ENCODE assay signal across 7 cellular contexts in the genomic region with DNA sequence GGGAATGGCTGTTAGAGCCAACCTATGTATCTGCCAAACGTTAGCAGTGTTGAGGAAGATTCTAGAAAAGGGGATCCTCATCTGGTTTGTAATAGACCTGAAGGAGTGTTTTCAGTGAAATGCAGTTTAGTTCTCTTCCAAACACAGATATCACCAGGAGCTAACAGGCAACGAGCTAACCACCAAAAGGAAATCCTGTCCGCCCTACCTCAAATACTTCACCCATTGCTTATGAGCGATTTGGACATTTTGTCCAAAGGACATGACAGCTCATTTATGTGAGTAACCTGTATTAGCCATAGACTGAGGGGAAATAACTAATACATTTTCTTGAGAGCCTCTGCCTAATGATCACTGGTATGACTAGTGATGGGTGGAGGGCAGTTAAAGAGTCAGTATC. TPM values are rescaled to one million over a fixed set of nuclear protein-coding genes. Genes with fewer than 3 reads are reported as not detected.
A peak's percentile ranks its signal among the peaks of the same experiment; 100 is the strongest.
DNase-seq lines count a peak whose midpoint lies in the region; ATAC-seq and TF ChIP-seq lines count a peak whose summit lies in the region.

No MANE protein-coding gene starts in this region.

- H3K4me2 ChIP-seq in SU-DHL-6 (ENCODE audit: low read depth, low read length, poor library complexity, severe bottlenecking) (peak overlapping the region; percentile 56), fibroblast of lung (ENCODE audit: extremely low read depth, insufficient read depth, low read length) (peak overlapping the region; percentile 78)

- H3K9me2 ChIP-seq in SU-DHL-6 (replicated peaks; ENCODE audit: insufficient read depth, low read length) = no peaks in the 10 kb centered on the region

- H3K9ac ChIP-seq in SU-DHL-6 (ENCODE audit: low read length) (peak overlapping the region; percentile 23), fibroblast of lung (ENCODE audit: insufficient read depth, low read length) (peak overlapping the region; percentile 51), rectal smooth muscle tissue (ENCODE audit: low read length) (no peak overlapping the region)

- no peaks in the 10 kb centered on the region for H3K79me2 ChIP-seq in SU-DHL-6 (ENCODE audit: insufficient read depth, low read length)
- H3K79me2 ChIP-seq in fibroblast of lung (ENCODE audit: control insufficient read depth, insufficient read depth, low read length) = no peaks in the 10 kb centered on the region

- TF ChIP-seq CTCF in HEK293 (tag by site-specific recombination; IDR thresholded peaks at IDR 0.05) (no peak), SU-DHL-6 (IDR thresholded peaks at IDR 0.05; ENCODE audit: insufficient read depth, low read length, poor library complexity, severe bottlenecking) (no peak), fibroblast of lung (conservative IDR thresholded peaks at IDR 0.05 in 1 of 2, IDR thresholded peaks at IDR 0.05 in 1 of 2; ENCODE audit: low read depth in 1 of 2, low read length in 2 of 2) (no peak)

- H3F3A ChIP-seq in SU-DHL-6 (ENCODE audit: insufficient read depth) = no peaks in the 10 kb centered on the region

- H2AFZ ChIP-seq in SU-DHL-6 (ENCODE audit: low read depth, low read length, severe bottlenecking) (peak overlapping the region; percentile 70), fibroblast of lung (ENCODE audit: low read length) (no peak overlapping the region)

- H3K4me3 ChIP-seq in HEK293 (ENCODE audit: low read depth, low read length) = peak overlapping the region; percentile 62
- peak overlapping the region; percentile 48 for H3K4me3 ChIP-seq in SU-DHL-6 (ENCODE audit: insufficient read depth, low read length, poor library complexity, severe bottlenecking)
- peak overlapping the region; percentile 14 to 62 (median 39) for H3K4me3 ChIP-seq in fibroblast of lung (replicated peaks in 1 of 4; ENCODE audit: control extremely low read depth in 1 of 4, insufficient read depth in 1 of 4, low read depth in 3 of 4, low read length in 4 of 4)
- H3K4me3 ChIP-seq in rectal smooth muscle tissue (ENCODE audit: low read length) = peak overlapping the region; percentile 70

- CTCF ChIA-PET in HEK293 (lab: Yijun Ruan, JAX) = interaction anchor here (0.5 to 2.9 kb wide), 6 partner anchors 14 to 339 kb away, joined by 3 to 16 read pairs (median 6); no protein-coding TSS in a partner anchor

- POLR2A ChIA-PET in HEK293 (lab: Yijun Ruan, JAX) = interaction anchor here (1.8 to 2.9 kb wide), 3 partner anchors 9 to 41 kb away, joined by 6 to 19 read pairs (median 17); partner anchors contain the start of gene CD59

- H3K9me3 ChIP-seq in HEK293 (ENCODE audit: control insufficient read depth, insufficient read depth, low read depth, low read length) (no peaks in the 10 kb centered on the region), SU-DHL-6 (ENCODE audit: insufficient read depth, low read length) (no peaks in the 10 kb centered on the region), fibroblast of lung (ENCODE audit: control insufficient read depth, insufficient read depth, low read depth, low read length) (no peaks in the 10 kb centered on the region)

- H3K36me3 ChIP-seq in HEK293 (ENCODE audit: control insufficient read depth in 2 of 2, insufficient read depth in 1 of 2, low read length in 2 of 2) (peaks cover 0 to 11% of the 10 kb centered on the region in 2 experiments; a peak in 1 of 3 replicates), SU-DHL-6 (ENCODE audit: low read length) (no peaks in the 10 kb centered on the region), fibroblast of lung (ENCODE audit: control insufficient read depth, insufficient read depth, low read length) (peaks cover 2% of the 10 kb centered on the region), rectal smooth muscle tissue (ENCODE audit: control insufficient read depth, insufficient read depth, low read length) (no peaks in the 10 kb centered on the region)

- ATAC-seq in GM18873 (IDR thresholded peaks at IDR 0.05; ENCODE audit: low FRiP score, unreplicated experiment) (no peak), GM21367 (IDR thresholded peaks at IDR 0.05; ENCODE audit: unreplicated experiment) (no peak)

- H3K27ac ChIP-seq in HEK293 (ENCODE audit: extremely low read depth, low read depth, low read length) (no peak overlapping the region), SU-DHL-6 (ENCODE audit: low read depth, low read length) (no peak overlapping the region), fibroblast of lung (ENCODE audit: insufficient read depth, low read length) (peak overlapping the region; percentile 80), rectal smooth muscle tissue (ENCODE audit: low read depth, low read length) (peak overlapping the region; percentile 65)

- no peaks in the 10 kb centered on the region for H4K20me1 ChIP-seq in SU-DHL-6 (ENCODE audit: low read depth, low read length)
- H4K20me1 ChIP-seq in fibroblast of lung (ENCODE audit: control insufficient read depth, extremely low read depth, insufficient read depth, low read length) = no peaks in the 10 kb centered on the region

- H3K4me1 ChIP-seq in HEK293 (ENCODE audit: control insufficient read depth, insufficient read depth, low read length) (no peaks in the 10 kb centered on the region), fibroblast of lung (ENCODE audit: control insufficient read depth, extremely low read depth, insufficient read depth, low read length) (peaks cover 25% of the 10 kb centered on the region), rectal smooth muscle tissue (ENCODE audit: control insufficient read depth, insufficient read depth, low read length) (peaks cover 6% of the 10 kb centered on the region)

- DNase-seq in fibroblast of lung (ENCODE audit: low read depth in 2 of 2) = peak; percentile 38 to 74
- no peak for DNase-seq in globus pallidus (ENCODE audit: low spot score)

- H3K27me3 ChIP-seq in SU-DHL-6 (ENCODE audit: low read length) (no peaks in the 10 kb centered on the region), fibroblast of lung (ENCODE audit: control insufficient read depth, insufficient read depth, low read length) (no peaks in the 10 kb centered on the region), rectal smooth muscle tissue (ENCODE audit: control insufficient read depth, insufficient read depth, low read length) (no peaks in the 10 kb centered on the region)

TF ChIP-seq in HEK293, 187 proteins besides CTCF, POLR2A, EP300 and RAD21:
- TF ChIP-seq ZNF10 (tag by site-specific recombination; IDR thresholded peaks at IDR 0.05) (no peak), KLF8 (tag by site-specific recombination; IDR thresholded peaks at IDR 0.05) (no peak), ZNF548 (tag by site-specific recombination; IDR thresholded peaks at IDR 0.05) (no peak), ZNF335 (tag by site-specific recombination; conservative IDR thresholded peaks at IDR 0.05) (peak; percentile 89), ZNF302 (tag by site-specific recombination; IDR thresholded peaks at IDR 0.05; ENCODE audit: low read depth) (no peak), ZIC2 (tag by site-specific recombination; IDR thresholded peaks at IDR 0.05) (no peak), ZNF366 (tag by site-specific recombination; conservative IDR thresholded peaks at IDR 0.05) (peak; percentile 39; the same call in 1 of the 2 replicates), ZBTB17 (tag by site-specific recombination; IDR thresholded peaks at IDR 0.05) (peak; percentile 58), ZNF777 (tag by site-specific recombination; IDR thresholded peaks at IDR 0.05; ENCODE audit: borderline replicate concordance) (no peak)
- TF ChIP-seq, protein P1, sequence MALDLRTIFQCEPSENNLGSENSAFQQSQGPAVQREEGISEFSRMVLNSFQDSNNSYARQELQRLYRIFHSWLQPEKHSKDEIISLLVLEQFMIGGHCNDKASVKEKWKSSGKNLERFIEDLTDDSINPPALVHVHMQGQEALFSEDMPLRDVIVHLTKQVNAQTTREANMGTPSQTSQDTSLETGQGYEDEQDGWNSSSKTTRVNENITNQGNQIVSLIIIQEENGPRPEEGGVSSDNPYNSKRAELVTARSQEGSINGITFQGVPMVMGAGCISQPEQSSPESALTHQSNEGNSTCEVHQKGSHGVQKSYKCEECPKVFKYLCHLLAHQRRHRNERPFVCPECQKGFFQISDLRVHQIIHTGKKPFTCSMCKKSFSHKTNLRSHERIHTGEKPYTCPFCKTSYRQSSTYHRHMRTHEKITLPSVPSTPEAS (tag by site-specific recombination; IDR thresholded peaks at IDR 0.05) = peak; percentile 61

RNA-seq across cellular contexts. Expression of gene C11orf91, which starts 0.7 kb away (rescaled TPM):
- not detected in 2 replicates for total RNA-seq in fibroblast of lung
- polyA plus RNA-seq in fibroblast of lung = 0.12 TPM in 1 of 2 replicates, not detected in the other
- polyA plus RNA-seq in fibroblast of lung (2012) = not detected in 2 replicates
- polyA minus RNA-seq in fibroblast of lung (ENCODE audit: low replicate concordance) = not detected in 2 replicates

RNA-seq across cellular contexts. Expression of gene CD59, which starts 34.9 kb away (rescaled TPM):
- 209 and 380 TPM in 2 replicates for total RNA-seq in fibroblast of lung
- polyA plus RNA-seq in fibroblast of lung = 1,165 and 1,404 TPM in 2 replicates
- polyA plus RNA-seq in fibroblast of lung (2012) = 928 and 1,205 TPM in 2 replicates
- polyA minus RNA-seq in fibroblast of lung (ENCODE audit: low replicate concordance) = 662 and 789 TPM in 2 replicates

Comparison
In these comparisons a context has a peak if more than half of its experiments do, and no peak if none do; other contexts are left out.
1. H3K27ac ChIP-seq: peak in fibroblast of lung (single experiment) and rectal smooth muscle tissue (single experiment); none in HEK293 (single experiment) and SU-DHL-6 (single experiment).
2. Peak in every context shown above with its lines, with median percentiles within 50 percentile points of each other: H3K4me3 ChIP-seq.